ENCODE assay signal across 7 cellular contexts in genomic region chr7:103921692-103922091, GRCh38.
"Had no signal": no experiment of that assay in that cellular context is flagged by ENCODE, and none has a peak within 500 bp of the region (broad histone marks: within the 10 kb centered on the region; RNA-seq: fewer than 3 reads in every experiment).

No MANE protein-coding gene starts in this region.

- H3K9me3 ChIP-seq: HAP-1 had no signal

- H3K9me3 Mint-ChIP-seq: HFFc6 had no signal

- H3K4me2 ChIP-seq: KMS-11 had no signal

- H3K4me3 Mint-ChIP-seq: HFFc6 had no signal

- ATAC-seq: HCT116 had no signal

- H2AFZ ChIP-seq: GM23248 had no signal

- DNase-seq: GM23248, HFFc6, IMR-90, KBM-7 had no signal

- H3K36me3 ChIP-seq: HAP-1 had no signal

- H3K4me3 ChIP-seq: GM23248, HAP-1 had no signal

- H3K27ac Mint-ChIP-seq: HFFc6 had no signal

- H3K27ac ChIP-seq: GM23248, KMS-11 had no signal
